18 cellular contexts compared by ENCODE assay signal in the genomic region with DNA sequence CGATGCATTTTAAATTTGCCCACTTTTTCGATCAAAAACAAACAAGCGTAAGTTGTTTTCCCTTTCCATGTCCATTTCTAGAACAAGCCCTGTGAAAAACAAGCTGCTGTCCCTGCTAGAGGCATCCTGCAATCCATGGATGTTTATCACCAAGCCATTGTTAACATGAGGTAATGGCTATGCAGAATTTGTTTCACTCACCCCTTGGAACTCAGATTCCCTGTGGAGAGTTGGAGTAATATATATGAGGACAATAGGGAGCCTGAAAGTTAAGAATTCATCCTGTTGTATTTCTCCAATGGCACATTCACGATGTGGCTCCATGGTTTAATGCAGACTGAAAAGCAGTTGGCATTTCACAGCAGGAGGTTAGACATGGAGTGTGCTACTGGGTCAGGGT. TPM values are rescaled to one million over a fixed set of nuclear protein-coding genes. Genes with fewer than 3 reads are reported as not detected.
DNase-seq lines count a peak whose midpoint lies in the region; ATAC-seq and TF ChIP-seq lines count a peak whose summit lies in the region.
"Had no signal": no experiment of that assay in that cellular context is flagged by ENCODE, and none has a peak within 500 bp of the region (broad histone marks: within the 10 kb centered on the region; RNA-seq: fewer than 3 reads in every experiment).

No MANE protein-coding gene starts in this region.

- H3K36me3 Mint-ChIP-seq in endodermal cell (ENCODE audit: low read depth), result no peaks in the 10 kb centered on the region
- H3K36me3 Mint-ChIP-seq: CD8-positive, alpha-beta T cell had no signal

- H3K27me3 ChIP-seq in NT2/D1 (ENCODE audit: insufficient read depth, insufficient read length) (no peaks in the 10 kb centered on the region), endodermal cell (ENCODE audit: control insufficient read depth, insufficient read depth, low read length, poor library complexity, severe bottlenecking) (no peaks in the 10 kb centered on the region)

- H3K9ac ChIP-seq in NT2/D1 (ENCODE audit: insufficient read length, low read depth), result no peak overlapping the region
- H3K9ac ChIP-seq in endodermal cell (ENCODE audit: extremely low read depth, low read length, poor library complexity, severe bottlenecking), result no peak overlapping the region

- no peak overlapping the region for H3K4me3 ChIP-seq in NT2/D1 (ENCODE audit: insufficient read length, low read depth)
- no peak overlapping the region for H3K4me3 ChIP-seq in endodermal cell (ENCODE audit: low read length)
- H3K4me3 ChIP-seq: HAP-1 had no signal

- H3K4me3 Mint-ChIP-seq in endodermal cell, result no peak overlapping the region
- H3K4me3 Mint-ChIP-seq: CD8-positive, alpha-beta T cell had no signal

- H3K4me1 ChIP-seq in NT2/D1 (ENCODE audit: insufficient read depth, insufficient read length), result peaks cover 2% of the 10 kb centered on the region
- peaks cover 10% of the 10 kb centered on the region for H3K4me1 ChIP-seq in endodermal cell (ENCODE audit: control insufficient read depth, insufficient read depth, low read length)
- H3K4me1 ChIP-seq: HAP-1 had no signal

- H3K27me3 Mint-ChIP-seq in endodermal cell (ENCODE audit: insufficient read depth), result no peaks in the 10 kb centered on the region

- DNase-seq in NCI-H1417 (lab: John Stamatoyannopoulos, UW), result peak in 2 of 3 experiments; percentile 11 to 67
- DNase-seq in NCI-H1417 treated with DMSO at 0.1 percent for 48 hours (lab: John Stamatoyannopoulos, UW), result no peak
- DNase-seq in NT2/D1 (ENCODE audit: low read depth, low spot score), result peak; percentile 38
- DNase-seq in endodermal cell, result no peak
- peak; percentile 17 for DNase-seq in retina
- DNase-seq in NCI-H526 treated with DMSO at 0.1 percent for 48 hours (lab: John Stamatoyannopoulos, UW), result no peak
- DNase-seq: CD8-positive, alpha-beta T cell; COR-L47; DMS153; DND-41; GF-D8; GOT3 had no signal

- TF ChIP-seq CTCF in endodermal cell (conservative IDR thresholded peaks at IDR 0.05), result no peak

- H3K27ac Mint-ChIP-seq in endodermal cell, result no peak overlapping the region
- H3K27ac Mint-ChIP-seq: CD14-positive monocyte; CD8-positive, alpha-beta T cell had no signal

- no peak for ATAC-seq in GM21526 (IDR thresholded peaks at IDR 0.05; ENCODE audit: low FRiP score, unreplicated experiment)
- no peak for ATAC-seq in GM21786 (IDR thresholded peaks at IDR 0.05; ENCODE audit: unreplicated experiment)
- ATAC-seq: CD8-positive, alpha-beta T cell had no signal

- 88 to 94% methylated on average over 3 to 4 of the region's 4 CpGs for WGBS in endodermal cell (ENCODE audit: insufficient coverage in 1 of 2, insufficient read length in 1 of 2), 2 experiments

- H3K27ac ChIP-seq in endodermal cell (ENCODE audit: low read depth, low read length), result peak overlapping the region; percentile 55
- H3K27ac ChIP-seq: 22Rv1 had no signal

- H3K9me3 ChIP-seq in NT2/D1 (ENCODE audit: insufficient read depth, low read length), result no peaks in the 10 kb centered on the region
- no peaks in the 10 kb centered on the region for H3K9me3 ChIP-seq in endodermal cell (ENCODE audit: control insufficient read depth, low read length)
- H3K9me3 ChIP-seq: HAP-1 had no signal

- peaks cover 38% of the 10 kb centered on the region for H3K4me1 Mint-ChIP-seq in endodermal cell

- H3K36me3 ChIP-seq in NT2/D1 (ENCODE audit: insufficient read depth, insufficient read length, low read length), result no peaks in the 10 kb centered on the region
- no peaks in the 10 kb centered on the region for H3K36me3 ChIP-seq in endodermal cell (ENCODE audit: control insufficient read depth, insufficient read depth, low read length)
- H3K36me3 ChIP-seq: HAP-1 had no signal

- peaks cover 4% of the 10 kb centered on the region for H3K9me3 Mint-ChIP-seq in endodermal cell

RNA-seq across cellular contexts. Expression of gene GPR65, which starts 32.3 kb away (rescaled TPM):
- total RNA-seq in endodermal cell, result not detected
- polyA plus RNA-seq in endodermal cell (2013, experiment 1 of 2), result not detected
- polyA plus RNA-seq in endodermal cell (2013, experiment 2 of 2), result not detected
- total RNA-seq: A673 had no signal

RNA-seq across cellular contexts. Expression of gene GALC, which starts 44.3 kb away (rescaled TPM):
- 10 to 100 TPM; 31.8 to 76.0 TPM for total RNA-seq in endodermal cell
- 36.8 TPM for polyA plus RNA-seq in endodermal cell (2013, experiment 1 of 2)
- 35.6 TPM for polyA plus RNA-seq in endodermal cell (2013, experiment 2 of 2)

Comparison
In these comparisons a context has a peak if more than half of its experiments do, and no peak if none do; other contexts are left out.
1. DNase-seq: peak in NCI-H1417 (2 of 3), NT2/D1 (single experiment) and retina (single experiment); none in NCI-H1417 treated with DMSO at 0.1 percent for 48 hours (single experiment), endodermal cell (single experiment) and NCI-H526 treated with DMSO at 0.1 percent for 48 hours (single experiment).